Comparison of ENCODE assay signal across 10 cellular contexts in the genomic region with DNA sequence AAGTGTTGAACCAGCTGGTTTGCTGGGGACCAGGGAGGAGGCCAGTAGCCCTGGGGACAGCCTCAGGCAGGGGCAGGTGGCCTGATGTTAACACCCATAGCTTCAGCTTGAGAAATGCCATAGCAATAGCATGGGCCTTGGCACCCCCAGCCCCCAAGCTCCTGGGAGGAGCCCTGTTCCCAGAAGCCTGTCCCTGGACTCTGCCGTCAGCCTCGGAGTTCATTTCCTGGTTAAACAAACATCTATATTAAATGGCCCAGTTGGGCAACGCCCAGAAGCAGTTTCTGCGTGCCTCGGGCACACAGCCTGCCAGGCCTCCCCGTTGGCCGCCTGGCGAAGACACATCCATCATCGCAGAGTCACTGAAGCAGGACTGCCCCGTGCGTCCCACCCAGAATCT. TPM values are rescaled to one million over a fixed set of nuclear protein-coding genes. Genes with fewer than 3 reads are reported as not detected.
DNase-seq lines count a peak whose midpoint lies in the region; ATAC-seq, FAIRE-seq and TF ChIP-seq lines count a peak whose summit lies in the region.
"Had no signal": no experiment of that assay in that cellular context is flagged by ENCODE, and none has a peak within 500 bp of the region (broad histone marks: within the 10 kb centered on the region; RNA-seq: fewer than 3 reads in every experiment).

No MANE protein-coding gene starts in this region.

- ATAC-seq in pancreas (peak; percentile 76 to 91 (median 80)), HG03045 (IDR thresholded peaks at IDR 0.05; ENCODE audit: unreplicated experiment) (no peak), GM18498 (IDR thresholded peaks at IDR 0.05; ENCODE audit: unreplicated experiment) (no peak), GM19397 (IDR thresholded peaks at IDR 0.05; ENCODE audit: unreplicated experiment) (no peak)

- H3K9me3 ChIP-seq in pancreas = no peaks in the 10 kb centered on the region

- DNase-seq in NCI-H69 (lab: John Stamatoyannopoulos, UW) (peak; percentile 83), foreskin fibroblast (peak; percentile 30 to 69), pancreas (peak in 4 of 6 donors; percentile 21 to 45 (median 32)), dedifferentiated amniotic fluid mesenchymal stem cell (ENCODE audit: extremely low spot score) (no peak)

- H3K4me1 ChIP-seq in pancreas = no peaks in the 10 kb centered on the region

- no peaks in the 10 kb centered on the region for H3K27me3 ChIP-seq in pancreas
- H3K27me3 ChIP-seq: dorsolateral prefrontal cortex had no signal

- intact Hi-C loops in pancreas (cut with DNase I) = no loop called here

- no peaks in the 10 kb centered on the region for H3K36me3 ChIP-seq in pancreas

- no peak for FAIRE-seq in pancreas (lab: Jason Lieb, UNC)
- FAIRE-seq: D721Med had no signal

- H3K27ac ChIP-seq in C4-2B (peak overlapping the region; percentile 35; the same call in 1 of the 2 replicates), pancreas (peak overlapping the region in 1 of 4 donors; percentile 8)

- H3K4me3 ChIP-seq in foreskin fibroblast (ENCODE audit: low read depth in 1 of 2, low read length in 2 of 2) (no peak overlapping the region), pancreas (no peak overlapping the region)
- H3K4me3 ChIP-seq: dorsolateral prefrontal cortex had no signal

- 34 to 35% methylated on average over 11 of the region's 11 CpGs for WGBS in pancreas, 2 donors

- TF ChIP-seq CTCF in C4-2B (conservative IDR thresholded peaks at IDR 0.05) (no peak), foreskin fibroblast (IDR thresholded peaks at IDR 0.05; ENCODE audit: low read depth, low read length) (no peak), pancreas (IDR thresholded peaks at IDR 0.05) (no peak)

RNA-seq across cellular contexts. Expression of gene FGD5, which starts 58.2 kb away (rescaled TPM):
- total RNA-seq in pancreas = 1 to 10 TPM; 2.2 to 7.1 (median 3.8) TPM
- 1 to 10 TPM; 2.6 to 3.1 TPM for polyA plus RNA-seq in pancreas

Comparison
In these comparisons a context has a peak if more than half of its experiments do, and no peak if none do; other contexts are left out.
1. ATAC-seq: peak in pancreas (4 of 4); none in HG03045 (single experiment), GM18498 (single experiment) and GM19397 (single experiment).